In genomic region chr2:42048318-42049251, GRCh38 we compare ENCODE assay signal across 1 cellular context.
TF ChIP-seq lines count a peak whose summit lies in the region.

No MANE protein-coding gene starts in this region.

TF ChIP-seq in HepG2, 621 proteins besides CTCF, POLR2A, EP300 and RAD21 (continued from another document and continues in another):
- no peak for TF ChIP-seq BRF2 (CRISPR knock-in tag; IDR thresholded peaks at IDR 0.05)
- no peak for TF ChIP-seq IKZF4 (CRISPR knock-in tag; IDR thresholded peaks at IDR 0.05; ENCODE audit: borderline replicate concordance, low read depth, not compliant biosample characterization)
- no peak for TF ChIP-seq ZBTB44 (CRISPR knock-in tag; IDR thresholded peaks at IDR 0.05)
- no peak for TF ChIP-seq CEBPG (CRISPR knock-in tag; IDR thresholded peaks at IDR 0.05)
- no peak for TF ChIP-seq RFXANK (CRISPR knock-in tag; IDR thresholded peaks at IDR 0.05)
- no peak for TF ChIP-seq ZNF12 (CRISPR knock-in tag; IDR thresholded peaks at IDR 0.05)
- TF ChIP-seq CBFB (CRISPR knock-in tag; IDR thresholded peaks at IDR 0.05), result peak; percentile 18; the same call in 1 of the 2 replicates
- TF ChIP-seq U2AF2 (IDR thresholded peaks at IDR 0.05; ENCODE audit: low read depth, low read length), result no peak
- peak; percentile 24; the same call in 1 of the 2 replicates for TF ChIP-seq FOXP4 (CRISPR knock-in tag; IDR thresholded peaks at IDR 0.05)
- TF ChIP-seq ZBTB7B (CRISPR knock-in tag; IDR thresholded peaks at IDR 0.05), result peak; percentile 46; the same call in 1 of the 2 replicates
- TF ChIP-seq JUND (CRISPR knock-in tag; IDR thresholded peaks at IDR 0.05), result peak; percentile 62; the same call in 1 of the 2 replicates
- no peak for TF ChIP-seq SMARCE1 (IDR thresholded peaks at IDR 0.05; ENCODE audit: borderline replicate concordance)
- TF ChIP-seq RCOR2 (CRISPR knock-in tag; IDR thresholded peaks at IDR 0.05), result no peak
- TF ChIP-seq ZNF703 (CRISPR knock-in tag; IDR thresholded peaks at IDR 0.05; ENCODE audit: borderline replicate concordance), result no peak
- TF ChIP-seq MTERF4 (CRISPR knock-in tag; IDR thresholded peaks at IDR 0.05), result no peak
- TF ChIP-seq MAFK (conservative IDR thresholded peaks at IDR 0.05 in 1 of 2, IDR thresholded peaks at IDR 0.05 in 1 of 2; ENCODE audit: low read length in 2 of 2), result no peak
- TF ChIP-seq CEBPZ (IDR thresholded peaks at IDR 0.05; ENCODE audit: low read length), result no peak
- 0 out of 2 replicates have a peak, but pooled peaks have one; percentile 28 for TF ChIP-seq ZMYM4 (CRISPR knock-in tag; IDR thresholded peaks at IDR 0.05)
- TF ChIP-seq SALL2 (CRISPR knock-in tag; IDR thresholded peaks at IDR 0.05), result no peak
- TF ChIP-seq HMG20B (CRISPR knock-in tag; conservative IDR thresholded peaks at IDR 0.05), result no peak
- TF ChIP-seq ZNF10 (CRISPR knock-in tag; IDR thresholded peaks at IDR 0.05; ENCODE audit: borderline replicate concordance, low read depth), result no peak
- TF ChIP-seq GMEB2 (CRISPR knock-in tag; IDR thresholded peaks at IDR 0.05; ENCODE audit: low read depth), result no peak
- peak; percentile 19 for TF ChIP-seq STAG1 (CRISPR knock-in tag; IDR thresholded peaks at IDR 0.05)
- TF ChIP-seq SP2 (CRISPR knock-in tag; IDR thresholded peaks at IDR 0.05), result no peak
- no peak for TF ChIP-seq ZFP36L2 (CRISPR knock-in tag; IDR thresholded peaks at IDR 0.05)
- TF ChIP-seq MAX (IDR thresholded peaks at IDR 0.05), result peak; percentile 80
- TF ChIP-seq SRF (IDR thresholded peaks at IDR 0.05; ENCODE audit: low read depth, low read length), result no peak
- TF ChIP-seq KAT7 (CRISPR knock-in tag; IDR thresholded peaks at IDR 0.05; ENCODE audit: borderline replicate concordance), result peak; percentile 85; the same call in 1 of the 2 replicates
- peak; percentile 84 for TF ChIP-seq ZFX (CRISPR knock-in tag; IDR thresholded peaks at IDR 0.05; ENCODE audit: low read depth)
- no peak for TF ChIP-seq ZNF224 (CRISPR knock-in tag; IDR thresholded peaks at IDR 0.05)
- no peak for TF ChIP-seq BATF2 (CRISPR knock-in tag; IDR thresholded peaks at IDR 0.05)
- TF ChIP-seq ZNF24 (IDR thresholded peaks at IDR 0.05), result no peak
- no peak for TF ChIP-seq ZNF570 (CRISPR knock-in tag; IDR thresholded peaks at IDR 0.05; ENCODE audit: borderline replicate concordance)
- TF ChIP-seq DPF2 (CRISPR knock-in tag; IDR thresholded peaks at IDR 0.05; ENCODE audit: borderline replicate concordance, low read depth), result no peak
- no peak for TF ChIP-seq TP53 (CRISPR knock-in tag; conservative IDR thresholded peaks at IDR 0.05)
- no peak for TF ChIP-seq GPBP1L1 (CRISPR knock-in tag; IDR thresholded peaks at IDR 0.05)
- no peak for TF ChIP-seq NONO (IDR thresholded peaks at IDR 0.05)
- no peak for TF ChIP-seq NONO (CRISPR knock-in tag; conservative IDR thresholded peaks at IDR 0.05)
- TF ChIP-seq ZNF747 (CRISPR knock-in tag; IDR thresholded peaks at IDR 0.05; ENCODE audit: borderline replicate concordance), result no peak
- TF ChIP-seq ZFYVE20 (CRISPR knock-in tag; IDR thresholded peaks at IDR 0.05; ENCODE audit: borderline replicate concordance, low read depth), result no peak
- TF ChIP-seq LBX2 (CRISPR knock-in tag; IDR thresholded peaks at IDR 0.05; ENCODE audit: borderline replicate concordance), result no peak; the same call in 1 of the 2 replicates
- TF ChIP-seq LRRFIP1 (CRISPR knock-in tag; conservative IDR thresholded peaks at IDR 0.05), result no peak
- peak; percentile 47; the same call in 1 of the 2 replicates for TF ChIP-seq ZNF44 (CRISPR knock-in tag; IDR thresholded peaks at IDR 0.05)
- TF ChIP-seq ZNF446 (CRISPR knock-in tag; IDR thresholded peaks at IDR 0.05), result peak; percentile 58; the same call in 1 of the 2 replicates
- peak; percentile 65; the same call in 1 of the 2 replicates for TF ChIP-seq ZNF605 (CRISPR knock-in tag; IDR thresholded peaks at IDR 0.05)
- TF ChIP-seq CHCHD3 (CRISPR knock-in tag; IDR thresholded peaks at IDR 0.05), result no peak
- no peak for TF ChIP-seq ELF3 (CRISPR knock-in tag; IDR thresholded peaks at IDR 0.05)
